In the genomic region with DNA sequence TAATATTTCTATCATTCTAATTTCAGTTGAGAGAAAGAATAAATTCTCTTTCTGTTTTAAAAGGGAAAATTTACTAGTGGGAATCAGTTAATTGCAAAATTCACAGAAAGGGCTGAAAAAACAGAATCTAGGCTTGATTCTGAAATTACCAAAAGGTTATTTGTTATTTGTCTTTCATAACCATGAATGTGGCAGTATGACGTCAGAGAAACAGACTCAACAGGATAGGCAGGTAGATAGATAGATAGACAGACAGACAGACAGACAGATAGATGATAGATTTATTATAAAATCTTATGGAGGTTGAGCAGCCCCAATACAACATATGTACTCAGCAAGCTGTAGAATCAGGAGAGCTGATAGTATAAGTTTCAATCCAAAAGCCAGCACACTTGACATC, we compare ENCODE assay signal across 8 cellular contexts.
"Had no signal": no experiment of that assay in that cellular context is flagged by ENCODE, and none has a peak within 500 bp of the region (broad histone marks: within the 10 kb centered on the region; RNA-seq: fewer than 3 reads in every experiment).

No MANE protein-coding gene starts in this region.

- ATAC-seq: K562 had no signal

- H3K9ac ChIP-seq: GM23248 had no signal

- H3K4me1 ChIP-seq: HAP-1 had no signal

- H3K27ac ChIP-seq: GM23248, HL-60 had no signal

- H3K9me3 ChIP-seq: HAP-1 had no signal

- H3K4me3 ChIP-seq: GM23248, HAP-1, K562 had no signal

- H3K36me3 ChIP-seq: HAP-1 had no signal

- H2AFZ ChIP-seq: GM23248 had no signal

- DNase-seq: GM23248, GOT3, H7, IMR-90, KG1 had no signal
